21 cellular contexts compared by ENCODE assay signal in the genomic region with DNA sequence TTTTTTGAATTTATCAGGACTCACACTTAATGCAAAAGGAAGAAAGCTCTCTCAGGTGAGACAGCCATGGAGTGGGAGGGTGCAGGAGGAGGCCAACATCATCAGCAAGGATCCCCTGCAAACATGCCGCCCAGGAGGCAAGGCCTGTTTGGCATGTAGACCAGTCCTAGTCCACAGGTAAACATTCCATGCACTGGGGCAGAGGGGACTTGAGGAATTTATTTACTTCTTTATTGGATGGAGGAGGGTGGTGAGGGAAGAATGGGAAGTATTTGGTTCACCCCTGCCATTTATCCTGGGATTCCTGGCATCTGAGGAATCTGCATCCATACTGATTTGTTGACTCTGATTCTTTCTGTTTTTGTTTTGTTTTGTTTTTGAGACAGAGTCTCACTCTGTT. TPM values are rescaled to one million over a fixed set of nuclear protein-coding genes. Genes with fewer than 3 reads are reported as not detected.
DNase-seq lines count a peak whose midpoint lies in the region; ATAC-seq, FAIRE-seq and TF ChIP-seq lines count a peak whose summit lies in the region.
"Had no signal": no experiment of that assay in that cellular context is flagged by ENCODE, and none has a peak within 500 bp of the region (broad histone marks: within the 10 kb centered on the region; RNA-seq: fewer than 3 reads in every experiment).

No MANE protein-coding gene starts in this region.

- H3K9me3 Mint-ChIP-seq in CD14-positive monocyte = peaks cover 0 to 1% (median 0%) of the 10 kb centered on the region in 7 donors

- FAIRE-seq in H1 (lab: Jason Lieb, UNC) = no peak
- no peak for FAIRE-seq in HTR-8/SVneo (lab: Jason Lieb, UNC)

- no peaks in the 10 kb centered on the region for H3K36me3 Mint-ChIP-seq in CD14-positive monocyte

- H3K9ac ChIP-seq in H1 (replicated peaks in 1 of 4; ENCODE audit: extremely low read depth in 1 of 4, low read depth in 3 of 4, low read length in 3 of 4) = no peak overlapping the region
- H3K9ac ChIP-seq in trophoblast cell (ENCODE audit: low read length) = no peak overlapping the region
- H3K9ac ChIP-seq: SK-N-SH had no signal

- peak overlapping the region; percentile 15; the same call in 1 of the 2 replicates for H3K27ac ChIP-seq in Panc1 (ENCODE audit: low read length)
- no peak overlapping the region for H3K27ac ChIP-seq in H1 (ENCODE audit: low read depth, low read length)
- H3K27ac ChIP-seq in trophoblast cell (ENCODE audit: low read depth, low read length) = no peak overlapping the region
- H3K27ac ChIP-seq: C4-2B, HL-60 had no signal

- H2BK12ac ChIP-seq in H1 (ENCODE audit: low read depth, low read length) (no peak overlapping the region; the same call in 1 of the 2 replicates), trophoblast cell (ENCODE audit: low read length) (no peak overlapping the region)

- DNase-seq in Panc1 (ENCODE audit: low read depth, low spot score) (no peak), H1 (ENCODE audit: low read depth in 1 of 2, low spot score in 2 of 2) (no peak), trophoblast cell (peak; percentile 90 to 95), CD14-positive monocyte (ENCODE audit: low spot score) (no peak), NCI-H1105 treated with DMSO at 0.1 percent for 48 hours (lab: John Stamatoyannopoulos, UW) (no peak), activated T-cell treated with anti-CD3 and anti-CD28 coated beads for 4 hours (no peak), HTR-8/SVneo (ENCODE audit: insufficient read length, low spot score) (no peak)
- DNase-seq: ACHN; DMS 273 treated with DMSO at 0.1 percent for 48 hours; DND-41; Kasumi-1; MG63; NCI-H1092; NCI-H2081 treated with DMSO at 0.1 percent for 48 hours; NCI-H748 treated with DMSO at 0.1 percent for 48 hours; NK-92 treated with Interleukin-12 subunit alpha and Interleukin-12 subunit beta, amount 100 ng/mL, for 24 hours; SHP77 treated with DMSO at 0.1 percent for 48 hours; SK-N-SH had no signal

- TF ChIP-seq RAD21 in H1 (IDR thresholded peaks at IDR 0.05 in 1 of 2, conservative IDR thresholded peaks at IDR 0.05 in 1 of 2; ENCODE audit: low read depth in 2 of 2, low read length in 2 of 2) = no peak

- H4K5ac ChIP-seq in H1 (ENCODE audit: insufficient read length, low read depth, low read length) = no peak overlapping the region

- in situ Hi-C loops in Panc1 (cut with HindIII; ENCODE audit: low pct_unique_long_range_greater_than_20kb, low sequenced_read_pairs) = no loop called here

- H3K4ac ChIP-seq in H1 (replicated peaks; ENCODE audit: insufficient read length, low read depth, low read length) (no peak overlapping the region), trophoblast cell (ENCODE audit: low read depth, low read length) (no peak overlapping the region)

- 0 out of 2 replicates have a peak overlapping the region, but pooled peaks have one; percentile 22 for H2BK5ac ChIP-seq in H1 (ENCODE audit: low read depth, low read length)
- no peak overlapping the region for H2BK5ac ChIP-seq in trophoblast cell (ENCODE audit: low read depth, low read length, poor library complexity)

- no peaks in the 10 kb centered on the region for H3K4me1 Mint-ChIP-seq in CD14-positive monocyte

- no peak overlapping the region for H3K4me3 Mint-ChIP-seq in CD14-positive monocyte

- intact Hi-C loops in Panc1 (cut with micrococcal nuclease; ENCODE audit: unreplicated experiment) (loop anchor here (10.0 kb wide), 1 partner anchor 106 kb away; no protein-coding TSS in a partner anchor), CD14-positive monocyte (cut with micrococcal nuclease) (no loop called here)

- TF ChIP-seq EP300 in H1 (IDR thresholded peaks at IDR 0.05; ENCODE audit: borderline replicate concordance in 1 of 2, low read depth in 2 of 2, low read length in 2 of 2) = no peak

- H2AFZ ChIP-seq in H1 (ENCODE audit: low read length) (no peak overlapping the region), trophoblast cell (ENCODE audit: insufficient read depth, low read length, poor library complexity) (no peak overlapping the region)

- H3K79me1 ChIP-seq in H1 (ENCODE audit: low read depth, low read length) = no peaks in the 10 kb centered on the region
- H3K79me1 ChIP-seq in trophoblast cell (ENCODE audit: low read length) = peaks cover 6% of the 10 kb centered on the region

- H3K4me2 ChIP-seq in H1 (ENCODE audit: insufficient read depth in 1 of 2, low read depth in 2 of 2, low read length in 2 of 2) = no peak overlapping the region
- H3K4me2 ChIP-seq in trophoblast cell (ENCODE audit: low read length) = no peak overlapping the region
- H3K4me2 ChIP-seq: SK-N-SH had no signal

- no peaks in the 10 kb centered on the region for H3K36me3 ChIP-seq in Panc1 (ENCODE audit: control insufficient read depth, insufficient read depth, low read length)
- H3K36me3 ChIP-seq in H1 (ENCODE audit: control insufficient read depth in 2 of 4, insufficient read depth in 4 of 4, low read length in 3 of 4) = no peaks in the 10 kb centered on the region
- H3K36me3 ChIP-seq in trophoblast cell (ENCODE audit: control insufficient read depth in 1 of 2, insufficient read depth in 2 of 2, low read length in 2 of 2) = no peaks in the 10 kb centered on the region
- H3K36me3 ChIP-seq: HAP-1, MG63 had no signal

- H4K8ac ChIP-seq in H1 (ENCODE audit: extremely low read depth, insufficient read depth, low read length) (no peak overlapping the region), trophoblast cell (ENCODE audit: low read depth, low read length) (no peak overlapping the region)

- no peaks in the 10 kb centered on the region for H3K9me3 ChIP-seq in Panc1 (ENCODE audit: control insufficient read depth, insufficient read depth, low read depth, low read length)
- no peaks in the 10 kb centered on the region for H3K9me3 ChIP-seq in H1 (ENCODE audit: insufficient read depth in 2 of 2, low read depth in 1 of 2, low read length in 1 of 2)
- H3K9me3 ChIP-seq in trophoblast cell (ENCODE audit: insufficient read depth, low read depth, low read length) = no peaks in the 10 kb centered on the region
- H3K9me3 ChIP-seq: HAP-1, MG63, SK-N-SH had no signal

- POLR2A ChIA-PET in Panc1 (lab: Charles Lee) = no interaction called here
- POLR2A ChIA-PET in H1 (lab: Charles Lee; ENCODE audit: partially characterized antibody) = interaction anchor here (1.3 kb wide), 1 partner anchor 22 kb away, joined by 3 read pairs; no protein-coding TSS in a partner anchor

- H2BK120ac ChIP-seq in H1 (replicated peaks; ENCODE audit: low read depth, low read length) (no peak overlapping the region), trophoblast cell (ENCODE audit: insufficient read depth, low read length, poor library complexity) (no peak overlapping the region)

- 71% methylated on average over 1 of the region's 1 CpG; no CpG with 5 or more reads in 1 of the 2 experiments for WGBS in H1 (ENCODE audit: extremely low coverage in 1 of 2, insufficient coverage in 1 of 2, insufficient read length in 1 of 2, insufficient replicate concordance in 2 of 2, low coverage in 1 of 2, low lambda C conversion rate in 2 of 2, missing lambda C conversion rate in 1 of 2), 2 experiments
- WGBS in trophoblast cell (ENCODE audit: extremely low coverage, insufficient coverage, insufficient read length) = no CpG with 5 or more reads among the region's 1 CpG

- H4K12ac ChIP-seq in trophoblast cell (ENCODE audit: low read depth, low read length) = no peak overlapping the region

- no peak for TF ChIP-seq POLR2A in H1 (IDR thresholded peaks at IDR 0.05; ENCODE audit: control extremely low read depth in 1 of 2, low read depth in 2 of 2, low read length in 2 of 2)

- H2AK5ac ChIP-seq in H1 (ENCODE audit: low read depth, low read length) (no peak overlapping the region), trophoblast cell (ENCODE audit: low read length) (no peak overlapping the region)

- no peak overlapping the region for H3K14ac ChIP-seq in H1 (ENCODE audit: insufficient read length)
- no peak overlapping the region for H3K14ac ChIP-seq in trophoblast cell (ENCODE audit: low read length)

- H4K91ac ChIP-seq in H1 (replicated peaks; ENCODE audit: insufficient read length, low read length) (no peak overlapping the region), trophoblast cell (ENCODE audit: low read depth, low read length) (no peak overlapping the region)

- TF ChIP-seq CTCF in Panc1 (IDR thresholded peaks at IDR 0.05) = no peak
- no peak for TF ChIP-seq CTCF in H1 (IDR thresholded peaks at IDR 0.05; ENCODE audit: control extremely low read depth in 1 of 3, insufficient read depth in 1 of 3, low read depth in 1 of 3, low read length in 3 of 3)
- TF ChIP-seq CTCF in CD14-positive monocyte (IDR thresholded peaks at IDR 0.05) = no peak

- no TSS peak for BruUV-seq in Panc1 (replicated peaks; lab: Mats Ljungman, UMichigan)

- H3K18ac ChIP-seq in H1 (ENCODE audit: extremely low read depth, low read length) = no peak overlapping the region
- H3K18ac ChIP-seq in trophoblast cell (ENCODE audit: low read length) = no peak overlapping the region

- no peaks in the 10 kb centered on the region for H4K20me1 ChIP-seq in H1 (replicated peaks in 1 of 2; ENCODE audit: control insufficient read depth in 1 of 2, insufficient read depth in 2 of 2, low read length in 2 of 2)

- H3K27me3 ChIP-seq in Panc1 (ENCODE audit: control insufficient read depth, insufficient read depth, low read length) = no peaks in the 10 kb centered on the region
- H3K27me3 ChIP-seq in H1 (replicated peaks in 1 of 4; ENCODE audit: control insufficient read depth in 3 of 4, extremely low read depth in 1 of 4, insufficient read depth in 3 of 4, low read length in 3 of 4) = no peaks in the 10 kb centered on the region
- H3K27me3 ChIP-seq in trophoblast cell (ENCODE audit: insufficient read depth, low read length) = no peaks in the 10 kb centered on the region
- H3K27me3 ChIP-seq: MG63 had no signal

- H3K23ac ChIP-seq in H1 (ENCODE audit: insufficient read length) (no peak overlapping the region), trophoblast cell (ENCODE audit: low read length) (no peak overlapping the region)

- no peak overlapping the region for H2BK15ac ChIP-seq in H1 (ENCODE audit: low read length)

- peaks cover 12% of the 10 kb centered on the region for H3K4me1 ChIP-seq in Panc1 (ENCODE audit: control insufficient read depth, insufficient read depth, low read length)
- H3K4me1 ChIP-seq in H1 (replicated peaks in 1 of 4; ENCODE audit: control insufficient read depth in 3 of 4, insufficient read depth in 4 of 4, low read length in 3 of 4) = peaks cover 0 to 4% (median 2%) of the 10 kb centered on the region in 4 experiments; a peak in 2 of 7 replicates
- peaks cover 4 to 8% of the 10 kb centered on the region in 2 experiments for H3K4me1 ChIP-seq in trophoblast cell (ENCODE audit: control insufficient read depth in 1 of 2, insufficient read depth in 2 of 2, low read length in 2 of 2)
- H3K4me1 ChIP-seq: HAP-1 had no signal

- CTCF ChIA-PET in Panc1 (lab: Charles Lee) = interaction anchor here (0.6 kb wide), 1 partner anchor 7 kb away, joined by 3 read pairs; no protein-coding TSS in a partner anchor
- CTCF ChIA-PET in H1 (lab: Charles Lee; ENCODE audit: partially characterized antibody) = interaction anchor here (1.3 to 1.8 kb wide), 5 partner anchors 13 to 142 kb away, joined by 3 to 6 read pairs (median 5); no protein-coding TSS in a partner anchor

- H3K23me2 ChIP-seq in H1 (ENCODE audit: low read depth, low read length) = no peaks in the 10 kb centered on the region

- no peak overlapping the region for H3K27ac Mint-ChIP-seq in CD14-positive monocyte

- H3K4me3 ChIP-seq in Panc1 (ENCODE audit: low read depth in 2 of 2, low read length in 2 of 2) (no peak overlapping the region), H1 (ENCODE audit: extremely low read depth in 1 of 4, insufficient read depth in 2 of 4, low read depth in 3 of 4, low read length in 4 of 4) (no peak overlapping the region), trophoblast cell (ENCODE audit: low read depth, low read length) (no peak overlapping the region)
- H3K4me3 ChIP-seq: HAP-1, MG63 had no signal

- peaks cover 10 to 15% (median 12%) of the 10 kb centered on the region in 3 donors for H3K27me3 Mint-ChIP-seq in CD14-positive monocyte (ENCODE audit: low read depth in 3 of 3)

- H3K79me2 ChIP-seq in H1 (ENCODE audit: control insufficient read depth in 1 of 2, insufficient read depth in 2 of 2, low read length in 2 of 2) (no peaks in the 10 kb centered on the region), trophoblast cell (ENCODE audit: control insufficient read depth, insufficient read depth, low read length, poor library complexity) (no peaks in the 10 kb centered on the region)

- peak; percentile 64 for ATAC-seq in Panc1

- H3K56ac ChIP-seq in H1 (replicated peaks; ENCODE audit: insufficient read length, low read depth, low read length) = no peak overlapping the region

- no peak overlapping the region for H2BK20ac ChIP-seq in H1 (ENCODE audit: low read length)

RNA-seq across cellular contexts. Expression of gene UQCRHL, which starts 1.5 kb away (rescaled TPM):
- total RNA-seq in Panc1 (2021; ENCODE audit: unreplicated experiment) = 2.6 TPM
- 2.3 TPM for polyA plus RNA-seq in Panc1 (2012; ENCODE audit: insufficient read length)
- 3.4 and 3.9 TPM in 2 replicates for total RNA-seq in H1 (2021; fragmentation: NEBNext Ultra II Directional; extraction: Animal tissue kit (Norgen Biotek cat#: 25700))
- polyA plus RNA-seq in H1 (2011; rRNA removed) = 2.6 and 3.7 TPM in 2 replicates
- polyA plus RNA-seq in H1 (2011; cell fraction: cytosol; rRNA removed) = 3.2 TPM
- polyA plus RNA-seq in H1 (2011; cell fraction: nucleus; rRNA removed) = 1.4 TPM
- polyA plus RNA-seq in H1 (2012, experiment 1 of 2) = 4.7 to 48.6 TPM (median 15.9 TPM) in 4 replicates
- 0.83 TPM for polyA plus RNA-seq in H1 (2012, experiment 2 of 2)
- 3.7 TPM for polyA plus RNA-seq in H1 (2013, experiment 1 of 2)
- polyA plus RNA-seq in H1 (2013, experiment 2 of 2) = 3.8 TPM
- 0.68 and 0.73 TPM in 2 replicates for polyA minus RNA-seq in H1 (2011; rRNA and poly(A)+ RNA removed)
- 6.5 TPM for polyA minus RNA-seq in H1 (2011; cell fraction: cytosol; rRNA and poly(A)+ RNA removed)
- polyA minus RNA-seq in H1 (2011; cell fraction: nucleus; rRNA and poly(A)+ RNA removed) = 1.2 TPM
- 2.1 TPM in 2 replicates for polyA plus RNA-seq in trophoblast cell (2013)
- polyA plus RNA-seq in CD14-positive monocyte = 1 to 10 TPM; 1.0 TPM

RNA-seq across cellular contexts. Expression of gene SPEN, which starts 38.6 kb away (rescaled TPM):
- 58.3 TPM for total RNA-seq in Panc1 (2021; ENCODE audit: unreplicated experiment)
- 36.5 TPM for polyA plus RNA-seq in Panc1 (2012; ENCODE audit: insufficient read length)
- total RNA-seq in H1 (2021; fragmentation: NEBNext Ultra II Directional; extraction: Animal tissue kit (Norgen Biotek cat#: 25700)) = 47.6 and 52.1 TPM in 2 replicates
- polyA plus RNA-seq in H1 (2011; rRNA removed) (12.5 and 13.6 TPM in 2 replicates), CD14-positive monocyte (1 to 10 TPM; 3.1 to 6.1 TPM)
- 7.8 TPM for polyA plus RNA-seq in H1 (2011; cell fraction: cytosol; rRNA removed)
- 42.6 TPM for polyA plus RNA-seq in H1 (2011; cell fraction: nucleus; rRNA removed)
- polyA plus RNA-seq in H1 (2012, experiment 1 of 2) = 32.8 to 43.0 TPM (median 38.8 TPM) in 4 replicates
- polyA plus RNA-seq in H1 (2012, experiment 2 of 2) = 1.2 TPM
- polyA plus RNA-seq in H1 (2013, experiment 1 of 2) = 25.4 TPM
- polyA plus RNA-seq in H1 (2013, experiment 2 of 2) = 24.1 TPM
- polyA minus RNA-seq in H1 (2011; rRNA and poly(A)+ RNA removed) = 33.9 and 41.3 TPM in 2 replicates
- 27.7 TPM for polyA minus RNA-seq in H1 (2011; cell fraction: cytosol; rRNA and poly(A)+ RNA removed)
- polyA minus RNA-seq in H1 (2011; cell fraction: nucleus; rRNA and poly(A)+ RNA removed) = 42.9 TPM
- polyA plus RNA-seq in trophoblast cell (2013) = 21.2 and 21.4 TPM in 2 replicates

RNA-seq across cellular contexts. Expression of gene FBLIM1, which starts 50.4 kb away (rescaled TPM):
- total RNA-seq in Panc1 (2021; ENCODE audit: unreplicated experiment) = 4.3 TPM
- polyA plus RNA-seq in Panc1 (2012; ENCODE audit: insufficient read length) = 3.6 TPM
- total RNA-seq in H1 (2021; fragmentation: NEBNext Ultra II Directional; extraction: Animal tissue kit (Norgen Biotek cat#: 25700)) = 63.2 and 66.6 TPM in 2 replicates
- polyA plus RNA-seq in H1 (2011; rRNA removed) (66.7 and 99.1 TPM in 2 replicates), CD14-positive monocyte (not detected)
- 86.2 TPM for polyA plus RNA-seq in H1 (2011; cell fraction: cytosol; rRNA removed)
- 79.6 TPM for polyA plus RNA-seq in H1 (2011; cell fraction: nucleus; rRNA removed)
- polyA plus RNA-seq in H1 (2012, experiment 1 of 2) = 56.8 to 78.0 TPM (median 64.4 TPM) in 4 replicates
- 50.3 TPM for polyA plus RNA-seq in H1 (2012, experiment 2 of 2)
- polyA plus RNA-seq in H1 (2013, experiment 1 of 2) = 62.3 TPM
- polyA plus RNA-seq in H1 (2013, experiment 2 of 2) = 57.2 TPM
- polyA minus RNA-seq in H1 (2011; rRNA and poly(A)+ RNA removed) = 25.8 and 31.1 TPM in 2 replicates
- polyA minus RNA-seq in H1 (2011; cell fraction: cytosol; rRNA and poly(A)+ RNA removed) = 34.8 TPM
- polyA minus RNA-seq in H1 (2011; cell fraction: nucleus; rRNA and poly(A)+ RNA removed) = 44.5 TPM
- 88.4 and 91.1 TPM in 2 replicates for polyA plus RNA-seq in trophoblast cell (2013)

Comparison
In these comparisons a context has a peak if more than half of its experiments do, and no peak if none do; other contexts are left out.
1. DNase-seq: peak in trophoblast cell (2 of 2); none in Panc1 (single experiment), H1 (0 of 2), CD14-positive monocyte (single experiment), NCI-H1105 treated with DMSO at 0.1 percent for 48 hours (single experiment), activated T-cell treated with anti-CD3 and anti-CD28 coated beads for 4 hours (single experiment) and HTR-8/SVneo (single experiment).
2. RNA of gene FBLIM1, which starts 50.4 kb away (total RNA-seq): 63.2 to 66.6 TPM in H1; 4.3 TPM in Panc1 (single experiment); every median in the first group is over 10 times any median in the second.